Comparison of ENCODE assay signal across 10 cellular contexts in genomic region chr15:52652984-52653383, GRCh38. TPM values are rescaled to one million over a fixed set of nuclear protein-coding genes. Genes with fewer than 3 reads are reported as not detected.
DNase-seq lines count a peak whose midpoint lies in the region; ATAC-seq and TF ChIP-seq lines count a peak whose summit lies in the region.
"Had no signal": no experiment of that assay in that cellular context is flagged by ENCODE, and none has a peak within 500 bp of the region (broad histone marks: within the 10 kb centered on the region; RNA-seq: fewer than 3 reads in every experiment).

No MANE protein-coding gene starts in this region.

- H3K79me2 ChIP-seq in GM23338 (replicated peaks; ENCODE audit: insufficient read depth) (no peaks in the 10 kb centered on the region), MM.1S (ENCODE audit: low read length) (peaks cover 91% of the 10 kb centered on the region)

- no peaks in the 10 kb centered on the region for H3K36me3 Mint-ChIP-seq in GM23338 (ENCODE audit: low read depth)

- no peak overlapping the region for H3K4me3 Mint-ChIP-seq in GM23338

- TF ChIP-seq POLR2A in gastroesophageal sphincter (IDR thresholded peaks at IDR 0.05): no peak

- TF ChIP-seq CTCF in GM23338 (conservative IDR thresholded peaks at IDR 0.05; ENCODE audit: low read depth in 2 of 2) (no peak), VCaP (conservative IDR thresholded peaks at IDR 0.05) (no peak), gastroesophageal sphincter (IDR thresholded peaks at IDR 0.05) (no peak), MM.1S (IDR thresholded peaks at IDR 0.05; ENCODE audit: low read length) (no peak)

- H3K9me3 ChIP-seq in gastroesophageal sphincter (no peaks in the 10 kb centered on the region), skeletal muscle tissue (ENCODE audit: control insufficient read depth in 3 of 3, low read length in 3 of 3) (no peaks in the 10 kb centered on the region), MM.1S (replicated peaks; ENCODE audit: insufficient read depth, low read length) (no peaks in the 10 kb centered on the region)
- H3K9me3 ChIP-seq: testis had no signal

- H3K4me1 ChIP-seq in GM23338 (ENCODE audit: insufficient read depth) (no peaks in the 10 kb centered on the region; the same call in 1 of the 2 replicates), gastroesophageal sphincter (peaks cover 29 to 89% (median 35%) of the 10 kb centered on the region in 3 donors), skeletal muscle tissue (ENCODE audit: control insufficient read depth in 3 of 3, insufficient read depth in 3 of 3, low read length in 3 of 3) (peaks cover 24 to 38% (median 25%) of the 10 kb centered on the region in 3 donors), MM.1S (ENCODE audit: low read length) (peaks cover 30% of the 10 kb centered on the region)

- H3K27ac Mint-ChIP-seq in GM23338: peak overlapping the region; percentile 80; the same call in 1 of the 2 replicates

- H3K9me3 Mint-ChIP-seq in GM23338: no peaks in the 10 kb centered on the region

- H2AFZ ChIP-seq in GM23338 (no peak overlapping the region), MM.1S (ENCODE audit: low read length) (no peak overlapping the region)

- TF ChIP-seq EP300 in gastroesophageal sphincter (IDR thresholded peaks at IDR 0.05): no peak

- peaks cover 12% of the 10 kb centered on the region for H3K4me1 Mint-ChIP-seq in GM23338

- H3K9ac ChIP-seq in skeletal muscle tissue (ENCODE audit: low read depth in 1 of 3, low read length in 3 of 3): no peak overlapping the region
- H3K9ac ChIP-seq in MM.1S (ENCODE audit: low read length): no peak overlapping the region

- H3F3A ChIP-seq in GM23338 (replicated peaks; ENCODE audit: low read depth): no peaks in the 10 kb centered on the region
- peaks cover 15% of the 10 kb centered on the region; the same call in 1 of the 2 replicates for H3F3A ChIP-seq in MM.1S (ENCODE audit: insufficient read depth, low read length)

- H3K36me3 ChIP-seq in GM23338 (ENCODE audit: insufficient read depth) (no peaks in the 10 kb centered on the region), gastroesophageal sphincter (peaks cover 0 to 8% of the 10 kb centered on the region in 2 donors), skeletal muscle tissue (ENCODE audit: control insufficient read depth in 3 of 3, insufficient read depth in 3 of 3, low read length in 3 of 3) (peaks cover 0 to 11% (median 5%) of the 10 kb centered on the region in 3 donors), MM.1S (replicated peaks; ENCODE audit: insufficient read depth, low read length) (peaks cover 22% of the 10 kb centered on the region; the same call in 1 of the 2 replicates)

- no peak overlapping the region for H3K4me2 ChIP-seq in GM23338
- H3K4me2 ChIP-seq in MM.1S (ENCODE audit: low read depth, low read length): no peak overlapping the region

- 9 to 12% methylated on average over 5 of the region's 5 CpGs for WGBS in gastroesophageal sphincter (ENCODE audit: low coverage in 1 of 2), 2 donors

- DNase-seq in GM23338 (ENCODE audit: low spot score) (no peak), MM.1S (no peak)
- DNase-seq in stimulated activated CD8-positive, alpha-beta memory T cell treated with anti-CD3 and anti-CD28 coated beads, Interleukin-4, amount 100 ng/mL, for 48 hours: no peak
- DNase-seq in activated CD4-positive, CD25-positive, alpha-beta regulatory T cell treated with anti-CD3 and anti-CD28 coated beads, Interleukin-2, amount 50 U/mL, for 72 hours: no peak
- DNase-seq: activated gamma-delta T cell, testis had no signal

- H3K4me3 ChIP-seq in GM23338 (no peak overlapping the region), gastroesophageal sphincter (no peak overlapping the region), skeletal muscle tissue (ENCODE audit: low read length in 3 of 3) (no peak overlapping the region), MM.1S (ENCODE audit: low read length) (no peak overlapping the region)
- H3K4me3 ChIP-seq: testis had no signal

- H4K20me1 ChIP-seq in GM23338 (replicated peaks; ENCODE audit: insufficient read depth): no peaks in the 10 kb centered on the region
- no peaks in the 10 kb centered on the region for H4K20me1 ChIP-seq in MM.1S (ENCODE audit: insufficient read depth, low read length)

- H3K9me2 ChIP-seq in GM23338 (ENCODE audit: insufficient read depth): no peaks in the 10 kb centered on the region
- H3K9me2 ChIP-seq in MM.1S (replicated peaks; ENCODE audit: insufficient read depth, low read length): no peaks in the 10 kb centered on the region

- no peaks in the 10 kb centered on the region for H3K27me3 ChIP-seq in GM23338 (ENCODE audit: insufficient read depth)
- H3K27me3 ChIP-seq in gastroesophageal sphincter: no peaks in the 10 kb centered on the region
- no peaks in the 10 kb centered on the region for H3K27me3 ChIP-seq in skeletal muscle tissue (ENCODE audit: control insufficient read depth in 3 of 3, insufficient read depth in 3 of 3, low read length in 3 of 3)
- no peaks in the 10 kb centered on the region for H3K27me3 ChIP-seq in MM.1S (replicated peaks; ENCODE audit: insufficient read depth, low read length)
- H3K27me3 ChIP-seq: testis had no signal

- no peaks in the 10 kb centered on the region for H3K27me3 Mint-ChIP-seq in GM23338 (ENCODE audit: insufficient read depth, low read depth, poor library complexity)

- H3K27ac ChIP-seq in GM23338 (ENCODE audit: low read depth) (0 out of 2 replicates have a peak overlapping the region, but pooled peaks have one; percentile 36), VCaP (peak overlapping the region; percentile 63), gastroesophageal sphincter (peak overlapping the region; percentile 76 to 79 (median 78)), skeletal muscle tissue (ENCODE audit: low read depth, low read length) (peak overlapping the region; percentile 48), MM.1S (ENCODE audit: low read length) (no peak overlapping the region)

- no peak for ATAC-seq in GM23338
- no peak for ATAC-seq in gastroesophageal sphincter
- no peak for ATAC-seq in GM21381 (IDR thresholded peaks at IDR 0.05; ENCODE audit: unreplicated experiment)

TF ChIP-seq in GM23338, 12 proteins besides CTCF, POLR2A, EP300 and RAD21 (continues in another document):
- no peak for TF ChIP-seq CREB1 (CRISPR knock-in tag; IDR thresholded peaks at IDR 0.05; ENCODE audit: low read depth)
- no peak for TF ChIP-seq NANOG (IDR thresholded peaks at IDR 0.05; ENCODE audit: borderline replicate concordance)
- TF ChIP-seq JUNB (IDR thresholded peaks at IDR 0.05; ENCODE audit: unreplicated experiment): no peak
- TF ChIP-seq POLR2AphosphoS5 (IDR thresholded peaks at IDR 0.05; ENCODE audit: low read depth): no peak
- TF ChIP-seq ZNF114 (CRISPR knock-in tag; IDR thresholded peaks at IDR 0.05): no peak
- no peak for TF ChIP-seq EZH2 (IDR thresholded peaks at IDR 0.05; ENCODE audit: low read depth, unreplicated experiment)
- TF ChIP-seq REST (IDR thresholded peaks at IDR 0.05; ENCODE audit: unreplicated experiment): no peak
- no peak for TF ChIP-seq STAT1 (IDR thresholded peaks at IDR 0.05; ENCODE audit: unreplicated experiment)
- no peak for TF ChIP-seq ZNF331 (CRISPR knock-in tag; IDR thresholded peaks at IDR 0.05; ENCODE audit: low read depth)
- no peak for TF ChIP-seq ETS1 (IDR thresholded peaks at IDR 0.05)
- TF ChIP-seq EZH2phosphoT487 (IDR thresholded peaks at IDR 0.05; ENCODE audit: unreplicated experiment): no peak

RNA-seq across cellular contexts. Expression of gene ATOSA, which starts 26.2 kb away (rescaled TPM):
- total RNA-seq in GM23338 (2014; rRNA removed; shearing (Covaris generic)): 12.4 and 14.0 TPM in 2 replicates
- 6.2 and 7.5 TPM in 2 replicates for polyA plus RNA-seq in GM23338 (2016; fragmentation: Nextera tagmentation; extraction: Ambion mirVana)
- 100 to 1,000 TPM in 1 of 4 donors, 10 to 100 TPM in 3; 32.6 to 105 (median 64.3) TPM for total RNA-seq in gastroesophageal sphincter
- 24.5 TPM for total RNA-seq in skeletal muscle tissue
